In the genomic region with DNA sequence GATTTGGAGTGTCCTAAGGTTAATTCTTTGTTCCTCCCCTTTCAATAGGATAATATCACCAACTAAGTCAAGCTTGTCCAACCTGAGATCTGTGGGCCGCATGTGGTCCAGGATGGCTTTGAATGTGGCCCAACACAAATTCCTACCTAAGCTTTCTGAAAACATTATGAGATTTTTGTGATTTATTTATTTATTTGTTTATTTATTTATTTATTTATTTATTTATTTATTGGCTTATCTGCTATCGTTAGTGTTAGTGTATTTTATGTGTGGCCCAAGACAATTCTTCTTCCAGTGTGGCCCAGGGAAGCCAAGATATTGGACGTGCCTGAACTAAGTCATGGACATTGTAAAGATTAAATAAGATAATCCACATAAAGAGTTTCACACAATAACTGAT, we compare ENCODE assay signal across 27 cellular contexts.
"Had no signal": no experiment of that assay in that cellular context is flagged by ENCODE, and none has a peak within 500 bp of the region (broad histone marks: within the 10 kb centered on the region; RNA-seq: fewer than 3 reads in every experiment).

No MANE protein-coding gene starts in this region.

- H3K4me1 ChIP-seq: stomach, suprapubic skin, testis, thyroid gland, tibial artery, tibial nerve, transverse colon, upper lobe of left lung, upper lobe of right lung, uterus, vagina had no signal

- H3K9me3 ChIP-seq: stomach, suprapubic skin, testis, thoracic aorta, thyroid gland, tibial artery, tibial nerve, transverse colon, upper lobe of left lung, upper lobe of right lung, uterus, vagina had no signal

- H3K4me3 ChIP-seq: stomach, suprapubic skin, testis, thoracic aorta, thyroid gland, tibial artery, tibial nerve, transverse colon, upper lobe of left lung, upper lobe of right lung, uterus, vagina had no signal

- ATAC-seq: stimulated activated effector memory CD8-positive, alpha-beta T cell treated with anti-CD3 and anti-CD28 coated beads, Interleukin-12 subunit alpha, Interleukin-12 subunit beta, amount 100 ng/mL, for 72 hours; stimulated activated memory B cell treated with anti-CD40 and anti-IgM and Interleukin-4, amounts not matched to agents 10 μg/mL and 1 μg/mL and 100 μg/mL, for 72 hours; stimulated activated naive B cell treated with anti-CD40 and anti-IgM and Interleukin-4, amounts not matched to agents 10 μg/mL and 1 μg/mL and 100 μg/mL, for 72 hours; stimulated activated naive CD8-positive, alpha-beta T cell treated with anti-CD3 and anti-CD28 coated beads, Interleukin-15, amount 100 ng/mL, for 72 hours; stimulated activated naive CD8-positive, alpha-beta T cell treated with anti-CD3 and anti-CD28 coated beads, Interleukin-15, Interleukin-2, amounts not matched to agents 100 U/mL and 50 U/mL, for 24 hours; upper lobe of right lung had no signal

- H3K27ac ChIP-seq: stomach, suprapubic skin, testis, thoracic aorta, thyroid gland, tibial artery, tibial nerve, transverse colon, upper lobe of left lung, upper lobe of right lung, uterus, vagina had no signal

- H3K36me3 ChIP-seq: thyroid gland, uterus, vagina had no signal

- DNase-seq: stimulated activated CD4-positive, alpha-beta T cell treated with anti-CD3 and anti-CD28 coated beads, Interleukin-2, amount 100 ng/mL, for 48 hours; stimulated activated CD4-positive, alpha-beta T cell treated with anti-CD3 and anti-CD28 coated beads, Interleukin-4, amount 100 ng/mL, for 1 hour; stimulated activated CD4-positive, alpha-beta T cell treated with anti-CD3 and anti-CD28 coated beads, Interleukin-4, amount 100 ng/mL, for 24 hours; stimulated activated CD4-positive, alpha-beta T cell treated with anti-CD3 and anti-CD28 coated beads, Interleukin-4, amount 100 ng/mL, for 4 hours; stimulated activated CD8-positive, alpha-beta memory T cell treated with anti-CD3 and anti-CD28 coated beads, Interleukin-4, amount 100 ng/mL, for 48 hours; stimulated activated naive B cell treated with anti-CD40 and anti-IgM and Interleukin-4, amounts not matched to agents 10 μg/mL and 1 μg/mL and 100 μg/mL, for 72 hours; stimulated activated naive CD4-positive, alpha-beta T cell; stimulated activated naive CD4-positive, alpha-beta T cell treated with Interleukin-2 at 50 U/mL for 16 hours; stimulated activated naive CD8-positive, alpha-beta T cell treated with anti-CD3 and anti-CD28 coated beads, Interleukin-15, amount 100 ng/mL, for 72 hours; stimulated activated naive CD8-positive, alpha-beta T cell treated with anti-CD3 and anti-CD28 coated beads, Interleukin-15, Interleukin-2, amounts not matched to agents 100 U/mL and 50 U/mL, for 24 hours; stomach; substantia nigra; testis; thyroid gland; tibial artery; transverse colon; trophoblast cell; upper lobe of left lung; upper lobe of right lung; uterus had no signal

- FAIRE-seq: urothelium cell line had no signal
